In the genomic region with DNA sequence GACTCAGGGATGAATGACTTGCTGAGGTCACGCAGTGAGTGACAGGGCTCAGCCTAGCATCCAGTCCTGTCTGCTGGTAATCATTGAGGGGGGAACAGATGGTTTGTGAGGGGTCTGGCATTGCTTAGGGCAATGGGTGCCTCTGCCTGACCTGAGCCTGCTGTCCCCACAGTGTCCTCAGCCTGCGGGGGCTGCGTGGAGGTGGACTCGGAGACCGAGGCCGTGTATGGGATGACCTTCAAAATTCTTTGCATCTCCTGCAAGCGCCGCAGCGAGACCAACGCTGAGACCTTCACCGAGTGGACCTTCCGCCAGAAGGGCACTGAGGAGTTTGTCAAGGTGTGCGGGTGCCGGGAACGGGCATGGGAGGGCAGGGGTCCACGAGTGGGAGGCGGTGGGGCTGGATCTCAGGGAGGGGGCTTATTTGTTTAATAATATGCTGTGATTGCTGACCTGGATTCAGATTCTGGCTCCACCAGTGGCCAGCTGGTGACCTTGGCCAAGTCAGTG, we compare ENCODE assay signal across 20 cellular contexts. TPM values are rescaled to one million over a fixed set of nuclear protein-coding genes. Genes with fewer than 3 reads are reported as not detected.
DNase-seq lines count a peak whose midpoint lies in the region; ATAC-seq, FAIRE-seq and TF ChIP-seq lines count a peak whose summit lies in the region.
"Had no signal": no experiment of that assay in that cellular context is flagged by ENCODE, and none has a peak within 500 bp of the region (broad histone marks: within the 10 kb centered on the region; RNA-seq: fewer than 3 reads in every experiment).

No MANE protein-coding gene starts in this region.

- no peak for TF ChIP-seq EP300 in H1 (IDR thresholded peaks at IDR 0.05; ENCODE audit: borderline replicate concordance in 1 of 2, low read depth in 2 of 2, low read length in 2 of 2)

- no peak overlapping the region for H3K23ac ChIP-seq in H1 (ENCODE audit: insufficient read length)

- no peak for TF ChIP-seq RAD21 in H1 (IDR thresholded peaks at IDR 0.05 in 1 of 2, conservative IDR thresholded peaks at IDR 0.05 in 1 of 2; ENCODE audit: low read depth in 2 of 2, low read length in 2 of 2)

- no peak overlapping the region for H3K9ac ChIP-seq in H1 (replicated peaks in 1 of 4; ENCODE audit: extremely low read depth in 1 of 4, low read depth in 3 of 4, low read length in 3 of 4)

- H3K79me1 ChIP-seq in H1 (ENCODE audit: low read depth, low read length): no peaks in the 10 kb centered on the region

- H2AK5ac ChIP-seq in H1 (ENCODE audit: low read depth, low read length): 0 out of 2 replicates have a peak overlapping the region, but pooled peaks have one; percentile 93

- H3K4me2 ChIP-seq in H1 (ENCODE audit: insufficient read depth in 1 of 2, low read depth in 2 of 2, low read length in 2 of 2) (no peak overlapping the region; a peak in 1 of 4 replicates), osteoblast (ENCODE audit: insufficient read depth, low read length) (no peak overlapping the region)

- H3K36me3 Mint-ChIP-seq in natural killer cell: no peaks in the 10 kb centered on the region
- H3K36me3 Mint-ChIP-seq in natural killer cell treated with Interleukin-12 subunit alpha and Interleukin-12 subunit beta and Interleukin-15 and Interleukin-18, amount 100 ng/mL, for 72 hours: no peaks in the 10 kb centered on the region

- H2AFZ ChIP-seq in H1 (ENCODE audit: low read length) (no peak overlapping the region), osteoblast (ENCODE audit: low read length) (no peak overlapping the region)

- H3K4me1 ChIP-seq in H1 (replicated peaks in 1 of 4; ENCODE audit: control insufficient read depth in 3 of 4, insufficient read depth in 4 of 4, low read length in 3 of 4): peaks cover 0 to 8% (median 4%) of the 10 kb centered on the region in 4 experiments; a peak in 6 of 7 replicates
- peaks cover 5% of the 10 kb centered on the region for H3K4me1 ChIP-seq in osteoblast (ENCODE audit: insufficient read depth, low read length)

- peaks cover 0 to 11% (median 2%) of the 10 kb centered on the region in 4 experiments; a peak in 4 of 8 replicates for H3K36me3 ChIP-seq in H1 (ENCODE audit: control insufficient read depth in 2 of 4, insufficient read depth in 4 of 4, low read length in 3 of 4)
- peaks cover 6% of the 10 kb centered on the region for H3K36me3 ChIP-seq in osteoblast (ENCODE audit: insufficient read depth, low read length)

- H3K9me3 ChIP-seq in H1 (ENCODE audit: insufficient read depth in 2 of 2, low read depth in 1 of 2, low read length in 1 of 2): no peaks in the 10 kb centered on the region
- H3K9me3 ChIP-seq in osteoblast (ENCODE audit: low read depth, low read length): no peaks in the 10 kb centered on the region
- H3K9me3 ChIP-seq: SJSA1 had no signal

- H3K56ac ChIP-seq in H1 (replicated peaks; ENCODE audit: insufficient read length, low read depth, low read length): no peak overlapping the region

- intact Hi-C loops in natural killer cell (cut with micrococcal nuclease): no loop called here

- POLR2A ChIA-PET in H1 (lab: Charles Lee; ENCODE audit: partially characterized antibody): interaction anchor here (1.1 kb wide), 1 partner anchor 12 kb away, joined by 3 read pairs; no protein-coding TSS in a partner anchor

- peaks cover 3 to 7% of the 10 kb centered on the region in 2 experiments for H4K20me1 ChIP-seq in H1 (replicated peaks in 1 of 2; ENCODE audit: control insufficient read depth in 1 of 2, insufficient read depth in 2 of 2, low read length in 2 of 2)
- no peaks in the 10 kb centered on the region for H4K20me1 ChIP-seq in osteoblast (ENCODE audit: insufficient read depth, low read length)

- CTCF ChIA-PET in H1 (lab: Charles Lee; ENCODE audit: partially characterized antibody): interaction anchor here (0.7 to 2.9 kb wide), 6 partner anchors 9 to 102 kb away, joined by 3 to 14 read pairs (median 4); partner anchors contain the start of genes HPN and LGI4

- H4K8ac ChIP-seq in H1 (ENCODE audit: extremely low read depth, insufficient read depth, low read length): no peak overlapping the region

- H3K23me2 ChIP-seq in H1 (ENCODE audit: low read depth, low read length): peaks cover 10% of the 10 kb centered on the region; the same call in 1 of the 2 replicates

- no peak overlapping the region for H2BK20ac ChIP-seq in H1 (ENCODE audit: low read length)

- H3K18ac ChIP-seq in H1 (ENCODE audit: extremely low read depth, low read length): no peak overlapping the region

- TF ChIP-seq CTCF in natural killer cell (IDR thresholded peaks at IDR 0.05) (no peak), H1 (IDR thresholded peaks at IDR 0.05; ENCODE audit: control extremely low read depth in 1 of 3, insufficient read depth in 1 of 3, low read depth in 1 of 3, low read length in 3 of 3) (no peak), osteoblast (IDR thresholded peaks at IDR 0.05; ENCODE audit: extremely low read depth, low read depth, low read length) (no peak)

- H2BK120ac ChIP-seq in H1 (replicated peaks; ENCODE audit: low read depth, low read length): no peak overlapping the region

- H4K5ac ChIP-seq in H1 (ENCODE audit: insufficient read length, low read depth, low read length): no peak overlapping the region

- TF ChIP-seq POLR2A in H1 (IDR thresholded peaks at IDR 0.05; ENCODE audit: control extremely low read depth in 1 of 2, low read depth in 2 of 2, low read length in 2 of 2) (no peak), GM18505 (IDR thresholded peaks at IDR 0.05; ENCODE audit: borderline replicate concordance, extremely low read depth, insufficient read depth, insufficient read length) (no peak)

- H3K9me3 Mint-ChIP-seq in natural killer cell: no peaks in the 10 kb centered on the region
- H3K9me3 Mint-ChIP-seq in natural killer cell treated with Interleukin-12 subunit alpha and Interleukin-12 subunit beta and Interleukin-15 and Interleukin-18, amount 100 ng/mL, for 72 hours: no peaks in the 10 kb centered on the region
- H3K9me3 Mint-ChIP-seq: IgD-negative memory B cell had no signal

- peaks cover 11 to 19% of the 10 kb centered on the region in 2 donors for H3K4me1 Mint-ChIP-seq in natural killer cell
- H3K4me1 Mint-ChIP-seq in natural killer cell treated with Interleukin-12 subunit alpha and Interleukin-12 subunit beta and Interleukin-15 and Interleukin-18, amount 100 ng/mL, for 72 hours (ENCODE audit: low read depth in 2 of 2): peaks cover 6 to 10% of the 10 kb centered on the region in 2 donors

- H3K79me2 ChIP-seq in H1 (ENCODE audit: control insufficient read depth in 1 of 2, insufficient read depth in 2 of 2, low read length in 2 of 2): no peaks in the 10 kb centered on the region
- H3K79me2 ChIP-seq in osteoblast (ENCODE audit: insufficient read depth, low read length): no peaks in the 10 kb centered on the region

- H3K4ac ChIP-seq in H1 (replicated peaks; ENCODE audit: insufficient read length, low read depth, low read length): no peak overlapping the region

- H3K4me3 Mint-ChIP-seq in natural killer cell: peak overlapping the region; percentile 4
- no peak overlapping the region for H3K4me3 Mint-ChIP-seq in natural killer cell treated with Interleukin-12 subunit alpha and Interleukin-12 subunit beta and Interleukin-15 and Interleukin-18, amount 100 ng/mL, for 72 hours

- H2BK5ac ChIP-seq in H1 (ENCODE audit: low read depth, low read length): no peak overlapping the region

- FAIRE-seq in H1 (lab: Jason Lieb, UNC): no peak
- FAIRE-seq: A204.1, RCC 7860 had no signal

- no peak overlapping the region for H3K14ac ChIP-seq in H1 (ENCODE audit: insufficient read length)

- 95% methylated on average over 17 of the region's 17 CpGs; no CpG with 5 or more reads in 1 of the 2 experiments for WGBS in H1 (ENCODE audit: extremely low coverage in 1 of 2, insufficient coverage in 1 of 2, insufficient read length in 1 of 2, insufficient replicate concordance in 2 of 2, low coverage in 1 of 2, low lambda C conversion rate in 2 of 2, missing lambda C conversion rate in 1 of 2), 2 experiments

- peaks cover 15 to 16% of the 10 kb centered on the region in 2 donors for H3K27me3 Mint-ChIP-seq in natural killer cell (ENCODE audit: low read depth in 2 of 2)
- peaks cover 11 to 15% of the 10 kb centered on the region in 2 donors for H3K27me3 Mint-ChIP-seq in natural killer cell treated with Interleukin-12 subunit alpha and Interleukin-12 subunit beta and Interleukin-15 and Interleukin-18, amount 100 ng/mL, for 72 hours

- ATAC-seq in natural killer cell (no peak), GM18520 (IDR thresholded peaks at IDR 0.05; ENCODE audit: unreplicated experiment) (no peak), HG02759 (IDR thresholded peaks at IDR 0.05; ENCODE audit: unreplicated experiment) (no peak), GM18505 (IDR thresholded peaks at IDR 0.05; ENCODE audit: unreplicated experiment) (no peak)
- no peak for ATAC-seq in natural killer cell treated with Interleukin-12 subunit alpha and Interleukin-12 subunit beta and Interleukin-15 and Interleukin-18, amount 100 ng/mL, for 72 hours

- 0 out of 2 replicates have a peak overlapping the region, but pooled peaks have one; percentile 1 for H2BK12ac ChIP-seq in H1 (ENCODE audit: low read depth, low read length)

- H3K4me3 ChIP-seq in H1 (ENCODE audit: extremely low read depth in 1 of 4, insufficient read depth in 2 of 4, low read depth in 3 of 4, low read length in 4 of 4): no peak overlapping the region
- H3K4me3 ChIP-seq in osteoblast (ENCODE audit: insufficient read depth, low read length): no peak overlapping the region
- H3K4me3 ChIP-seq: SJSA1 had no signal

- H2BK15ac ChIP-seq in H1 (ENCODE audit: low read length): peak overlapping the region; percentile 61; the same call in 1 of the 2 replicates

- no peak overlapping the region for H4K91ac ChIP-seq in H1 (replicated peaks; ENCODE audit: insufficient read length, low read length)

- H3K27ac ChIP-seq in H1 (ENCODE audit: low read depth, low read length) (no peak overlapping the region), osteoblast (ENCODE audit: low read depth, low read length) (no peak overlapping the region)
- H3K27ac ChIP-seq: SJSA1 had no signal

- DNase-seq in natural killer cell (no peak), H1 (ENCODE audit: low read depth in 1 of 2, low spot score in 2 of 2) (no peak), osteoblast (ENCODE audit: insufficient read length, low spot score, missing footprints) (peak; percentile 75)
- DNase-seq in natural killer cell treated with Interleukin-12 subunit alpha and Interleukin-12 subunit beta and Interleukin-15 and Interleukin-18, amount 100 ng/mL, for 72 hours (ENCODE audit: low spot score): no peak
- DNase-seq: EL, Karpas-422, NCI-H1694, NCI-H2081, NCI-H2171, NCI-H345, NCI-H774, OCI-M1 had no signal

- H3K27ac Mint-ChIP-seq in natural killer cell: no peak overlapping the region
- H3K27ac Mint-ChIP-seq in natural killer cell treated with Interleukin-12 subunit alpha and Interleukin-12 subunit beta and Interleukin-15 and Interleukin-18, amount 100 ng/mL, for 72 hours: no peak overlapping the region
- H3K27ac Mint-ChIP-seq: IgD-negative memory B cell had no signal

- H3K27me3 ChIP-seq in H1 (replicated peaks in 1 of 4; ENCODE audit: control insufficient read depth in 3 of 4, extremely low read depth in 1 of 4, insufficient read depth in 3 of 4, low read length in 3 of 4) (peaks cover 4 to 32% (median 28%) of the 10 kb centered on the region in 4 experiments), osteoblast (ENCODE audit: insufficient read depth, low read length) (no peaks in the 10 kb centered on the region)

RNA-seq across cellular contexts. Expression of gene SCN1B, which starts 2.1 kb away (rescaled TPM):
- total RNA-seq in natural killer cell: 1 to 10 TPM in 2 of 3 donors, under 1 TPM in 1; 0.94 to 1.5 (median 1.1) TPM
- total RNA-seq in natural killer cell treated with Interleukin-12 subunit alpha and Interleukin-12 subunit beta and Interleukin-15 and Interleukin-18, amount 100 ng/mL, for 72 hours: under 1 TPM; 0.52 to 0.95 TPM
- 3.3 and 3.5 TPM in 2 replicates for total RNA-seq in H1 (2021; fragmentation: NEBNext Ultra II Directional; extraction: Animal tissue kit (Norgen Biotek cat#: 25700))
- 3.1 and 4.1 TPM in 2 replicates for polyA plus RNA-seq in H1 (2011; rRNA removed)
- polyA plus RNA-seq in H1 (2011; cell fraction: cytosol; rRNA removed): 3.9 TPM
- polyA plus RNA-seq in H1 (2011; cell fraction: nucleus; rRNA removed): 8.6 TPM
- 2.8 to 4.5 TPM (median 3.7 TPM) in 4 replicates for polyA plus RNA-seq in H1 (2012, experiment 1 of 2)
- 2.3 TPM for polyA plus RNA-seq in H1 (2012, experiment 2 of 2)
- 1.9 TPM for polyA plus RNA-seq in H1 (2013, experiment 1 of 2)
- 1.7 TPM for polyA plus RNA-seq in H1 (2013, experiment 2 of 2)
- 1.5 and 4.7 TPM in 2 replicates for polyA minus RNA-seq in H1 (2011; rRNA and poly(A)+ RNA removed)
- polyA minus RNA-seq in H1 (2011; cell fraction: cytosol; rRNA and poly(A)+ RNA removed): 3.4 TPM
- polyA minus RNA-seq in H1 (2011; cell fraction: nucleus; rRNA and poly(A)+ RNA removed): 3.0 TPM
- 4.7 and 5.6 TPM in 2 replicates for total RNA-seq in osteoblast
- polyA plus RNA-seq: IgD-negative memory B cell had no signal

RNA-seq across cellular contexts. Expression of gene HPN, which starts 9.1 kb away (rescaled TPM):
- total RNA-seq in natural killer cell (not detected), osteoblast (under 0.01 and 0.29 TPM in 2 replicates)
- total RNA-seq in natural killer cell treated with Interleukin-12 subunit alpha and Interleukin-12 subunit beta and Interleukin-15 and Interleukin-18, amount 100 ng/mL, for 72 hours: under 1 TPM in 1 of 2 donors, not detected in 1; 0.31 TPM
- 12.3 and 14.7 TPM in 2 replicates for total RNA-seq in H1 (2021; fragmentation: NEBNext Ultra II Directional; extraction: Animal tissue kit (Norgen Biotek cat#: 25700))
- polyA plus RNA-seq in H1 (2011; rRNA removed): 33.7 and 49.9 TPM in 2 replicates
- 32.0 TPM for polyA plus RNA-seq in H1 (2011; cell fraction: cytosol; rRNA removed)
- polyA plus RNA-seq in H1 (2011; cell fraction: nucleus; rRNA removed): 86.2 TPM
- polyA plus RNA-seq in H1 (2012, experiment 1 of 2): 8.3 to 24.9 TPM (median 19.7 TPM) in 4 replicates
- polyA plus RNA-seq in H1 (2012, experiment 2 of 2): 19.5 TPM
- 14.3 TPM for polyA plus RNA-seq in H1 (2013, experiment 1 of 2)
- polyA plus RNA-seq in H1 (2013, experiment 2 of 2): 13.3 TPM
- polyA minus RNA-seq in H1 (2011; rRNA and poly(A)+ RNA removed): 6.3 and 7.6 TPM in 2 replicates
- polyA minus RNA-seq in H1 (2011; cell fraction: cytosol; rRNA and poly(A)+ RNA removed): 16.4 TPM
- polyA minus RNA-seq in H1 (2011; cell fraction: nucleus; rRNA and poly(A)+ RNA removed): 19.0 TPM
- total RNA-seq: M059J, SJSA1 had no signal
- polyA plus RNA-seq: IgD-negative memory B cell had no signal

RNA-seq across cellular contexts. Expression of gene GRAMD1A, which starts 32.3 kb away (rescaled TPM):
- total RNA-seq in natural killer cell (10 to 100 TPM; 57.6 to 80.3 (median 66.6) TPM), osteoblast (29.7 and 33.6 TPM in 2 replicates)
- total RNA-seq in natural killer cell treated with Interleukin-12 subunit alpha and Interleukin-12 subunit beta and Interleukin-15 and Interleukin-18, amount 100 ng/mL, for 72 hours: 100 to 1,000 TPM in 1 of 2 donors, 10 to 100 TPM in 1; 57.8 to 106 TPM
- 152 and 154 TPM in 2 replicates for total RNA-seq in H1 (2021; fragmentation: NEBNext Ultra II Directional; extraction: Animal tissue kit (Norgen Biotek cat#: 25700))
- polyA plus RNA-seq in H1 (2011; rRNA removed): 113 and 176 TPM in 2 replicates
- 103 TPM for polyA plus RNA-seq in H1 (2011; cell fraction: cytosol; rRNA removed)
- polyA plus RNA-seq in H1 (2011; cell fraction: nucleus; rRNA removed): 333 TPM
- polyA plus RNA-seq in H1 (2012, experiment 1 of 2): 101 to 139 TPM (median 129 TPM) in 4 replicates
- polyA plus RNA-seq in H1 (2012, experiment 2 of 2): 109 TPM
- 139 TPM for polyA plus RNA-seq in H1 (2013, experiment 1 of 2)
- polyA plus RNA-seq in H1 (2013, experiment 2 of 2): 137 TPM
- 113 and 127 TPM in 2 replicates for polyA minus RNA-seq in H1 (2011; rRNA and poly(A)+ RNA removed)
- polyA minus RNA-seq in H1 (2011; cell fraction: cytosol; rRNA and poly(A)+ RNA removed): 87.8 TPM
- 91.4 TPM for polyA minus RNA-seq in H1 (2011; cell fraction: nucleus; rRNA and poly(A)+ RNA removed)
